ENCODE assay signal across 29 cellular contexts in genomic region chr11:121953122-121953521, GRCh38.
"Had no signal": no experiment of that assay in that cellular context is flagged by ENCODE, and none has a peak within 500 bp of the region (broad histone marks: within the 10 kb centered on the region; RNA-seq: fewer than 3 reads in every experiment).

No MANE protein-coding gene starts in this region.

- H3K27me3 ChIP-seq: neutrophil, pancreas, spleen, testis, tibial artery, transverse colon, upper lobe of left lung, vagina had no signal

- DNase-seq: naive thymus-derived CD8-positive, alpha-beta T cell; nephron progenitor cell; nucleus accumbens; pancreas; right cardiac atrium; spleen; stimulated activated CD4-positive, alpha-beta T cell treated with anti-CD3 and anti-CD28 coated beads, Interleukin-12 subunit alpha, Interleukin-12 subunit beta, amount 100 ng/mL, for 4 hours; stimulated activated CD4-positive, alpha-beta T cell treated with anti-CD3 and anti-CD28 coated beads, Interleukin-1b, Interleukin-23, amount 100 ng/mL, for 48 hours; stimulated activated CD4-positive, alpha-beta T cell treated with anti-CD3 and anti-CD28 coated beads, Interleukin-4, amount 100 ng/mL, for 1 hour; stimulated activated CD4-positive, alpha-beta T cell treated with anti-CD3 and anti-CD28 coated beads, Interleukin-4, amount 100 ng/mL, for 4 hours; stimulated activated CD8-positive, alpha-beta memory T cell treated with anti-CD3 and anti-CD28 coated beads, Interleukin-4, amount 100 ng/mL, for 48 hours; stimulated activated naive CD4-positive, alpha-beta T cell; stimulated activated naive CD8-positive, alpha-beta T cell treated with anti-CD3 and anti-CD28 coated beads, Interleukin-15, amount 100 ng/mL, for 72 hours; stimulated activated naive CD8-positive, alpha-beta T cell treated with anti-CD3 and anti-CD28 coated beads, Interleukin-15, Interleukin-2, amounts not matched to agents 100 U/mL and 50 U/mL, for 24 hours; substantia nigra; testis; tibial artery; transverse colon; upper lobe of left lung had no signal

- H3K36me3 ChIP-seq: neutrophil, pancreas, prostate gland, spleen, suprapubic skin, tibial artery, transverse colon, upper lobe of left lung, vagina had no signal

- H3K4me3 ChIP-seq: pancreas, prostate gland, skin epidermis, smooth muscle cell, spleen, suprapubic skin, testis, tibial artery, transverse colon, upper lobe of left lung, vagina had no signal

- FAIRE-seq: pancreas, urothelium cell line had no signal

- H3K9me3 ChIP-seq: neutrophil, pancreas, prostate gland, spleen, suprapubic skin, testis, tibial artery, transverse colon, upper lobe of left lung, vagina had no signal

- H3K4me1 ChIP-seq: pancreas, prostate gland, spleen, suprapubic skin, testis, tibial artery, transverse colon, upper lobe of left lung, vagina had no signal

- H3K27ac ChIP-seq: neutrophil, pancreas, prostate gland, skin epidermis, spleen, suprapubic skin, testis, tibial artery, transverse colon, upper lobe of left lung, vagina had no signal

- ATAC-seq: naive thymus-derived CD8-positive, alpha-beta T cell; natural killer cell treated with Interleukin-12 subunit alpha and Interleukin-12 subunit beta and Interleukin-15 and Interleukin-18, amount 100 ng/mL, for 72 hours; pancreas; right cardiac atrium; sciatic nerve; stimulated activated memory B cell treated with anti-CD40 and anti-IgM and Interleukin-4, amounts not matched to agents 10 μg/mL and 1 μg/mL and 100 μg/mL, for 72 hours; stimulated activated naive CD8-positive, alpha-beta T cell treated with anti-CD3 and anti-CD28 coated beads, Interleukin-15, amount 100 ng/mL, for 72 hours; stimulated activated naive CD8-positive, alpha-beta T cell treated with anti-CD3 and anti-CD28 coated beads, Interleukin-15, Interleukin-2, amounts not matched to agents 100 U/mL and 50 U/mL, for 24 hours had no signal
